13 cellular contexts compared by ENCODE assay signal in genomic region chr13:103093649-103094048, GRCh38. TPM values are rescaled to one million over a fixed set of nuclear protein-coding genes. Genes with fewer than 3 reads are reported as not detected.
"Had no signal": no experiment of that assay in that cellular context is flagged by ENCODE, and none has a peak within 500 bp of the region (broad histone marks: within the 10 kb centered on the region; RNA-seq: fewer than 3 reads in every experiment).

No MANE protein-coding gene starts in this region.

RNA-seq across cellular contexts. Expression of gene SLC10A2, which starts 27.4 kb away (rescaled TPM):
- total RNA-seq: stomach, subcutaneous adipose tissue, temporal lobe, testis, thoracic aorta, thyroid gland, tibial nerve, upper lobe of left lung, upper lobe of right lung, ureter, urinary bladder, uterus, vagina had no signal
- polyA plus RNA-seq: stomach, urinary bladder had no signal
